ENCODE assay signal across 8 cellular contexts in the genomic region with DNA sequence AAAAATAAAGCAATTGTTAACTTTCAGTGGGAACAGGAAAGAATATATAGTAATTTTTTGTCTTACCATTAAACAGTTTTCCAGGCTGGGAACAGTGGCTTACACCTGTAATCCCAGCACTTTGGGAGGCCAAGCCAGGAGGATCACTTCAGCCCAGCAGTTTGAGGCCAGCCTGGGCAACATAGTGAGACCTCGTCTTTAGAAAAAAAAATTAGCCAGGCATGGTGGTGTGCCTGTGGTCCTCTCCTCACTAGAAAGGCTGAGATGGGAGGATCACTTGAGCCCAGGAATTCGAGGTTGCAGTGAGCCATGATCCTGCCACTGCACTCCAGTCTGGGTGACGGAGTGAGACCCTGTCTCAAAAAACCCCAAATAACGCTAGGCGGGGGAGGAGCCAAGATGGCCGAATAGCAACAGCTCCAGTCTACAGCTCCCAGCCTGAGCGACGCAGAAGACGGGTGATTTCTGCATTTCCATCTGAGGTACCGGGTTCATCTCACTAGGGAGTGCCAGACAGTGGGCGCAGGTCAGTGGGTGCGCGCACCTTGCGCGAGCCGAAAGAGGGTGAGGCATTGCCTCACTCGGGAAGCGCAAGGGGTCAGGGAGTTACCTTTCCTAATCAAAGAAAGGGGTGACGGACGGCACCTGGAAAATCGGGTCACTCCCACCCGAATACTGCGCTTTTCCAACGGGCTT. TPM values are rescaled to one million over a fixed set of nuclear protein-coding genes. Genes with fewer than 3 reads are reported as not detected.
DNase-seq lines count a peak whose midpoint lies in the region; ATAC-seq, FAIRE-seq and TF ChIP-seq lines count a peak whose summit lies in the region.
"Not testable (repeated sequence)": the region's sequence is repeated elsewhere in the genome, so short reads cannot be mapped to it uniquely, and the experiment has no call there.

No MANE protein-coding gene starts in this region.

- H3K4me1 ChIP-seq in CD4-positive, CD25-positive, alpha-beta regulatory T cell (ENCODE audit: control insufficient read depth, insufficient read depth, low read length, poor library complexity, severe bottlenecking); H9 (ENCODE audit: insufficient read depth, low read length); H1 (replicated peaks in 1 of 4; ENCODE audit: control insufficient read depth in 3 of 4, insufficient read depth in 4 of 4, low read length in 3 of 4); iPS DF 6.9 (ENCODE audit: control insufficient read depth, insufficient read depth, low read length); mucosa of rectum (ENCODE audit: control insufficient read depth in 2 of 2, insufficient read depth in 2 of 2, low read length in 2 of 2); smooth muscle cell (ENCODE audit: low read depth): not testable (repeated sequence)

- peak overlapping the region; percentile 50 for H3K9ac ChIP-seq in H9 (ENCODE audit: extremely low read depth, insufficient read length, low read length)
- H3K9ac ChIP-seq in H1 (replicated peaks in 1 of 4; ENCODE audit: extremely low read depth in 1 of 4, low read depth in 3 of 4, low read length in 3 of 4); mucosa of rectum (ENCODE audit: low read depth in 1 of 2, low read length in 2 of 2); smooth muscle cell (ENCODE audit: low read depth): not testable (repeated sequence)

- not testable (repeated sequence) for ATAC-seq in CD4-positive, CD25-positive, alpha-beta regulatory T cell (ENCODE audit: low read depth in 2 of 2); activated CD8-positive, alpha-beta T cell treated with anti-CD3 and anti-CD28 coated beads, Interleukin-2, amount 10 ng/mL, durations not matched to agents 7 days and 5 days

- not testable (repeated sequence) for H2BK20ac ChIP-seq in H9 (ENCODE audit: low read depth, low read length, poor library complexity, severe bottlenecking); H1 (ENCODE audit: low read length)

- H4K5ac ChIP-seq in H9 (ENCODE audit: insufficient read length, low read depth, low read length); H1 (ENCODE audit: insufficient read length, low read depth, low read length): not testable (repeated sequence)

- POLR2A ChIA-PET in activated CD8-positive, alpha-beta T cell treated with anti-CD3 and anti-CD28 coated beads, Interleukin-2, amount 10 ng/mL, durations not matched to agents 7 days and 5 days (lab: Charles Lee); H1 (lab: Charles Lee; ENCODE audit: partially characterized antibody): not testable (repeated sequence)

- not testable (repeated sequence) for H3K27ac ChIP-seq in CD4-positive, CD25-positive, alpha-beta regulatory T cell (ENCODE audit: insufficient read depth, low read length, poor library complexity, severe bottlenecking); H9 (ENCODE audit: insufficient read length, low read depth, low read length); H1 (ENCODE audit: low read depth, low read length); iPS DF 6.9 (ENCODE audit: low read length); mucosa of rectum (ENCODE audit: low read depth in 2 of 2, low read length in 2 of 2); smooth muscle cell (ENCODE audit: low read depth)

- not testable (repeated sequence) for H4K8ac ChIP-seq in H9 (replicated peaks; ENCODE audit: insufficient read length, low read depth, low read length); H1 (ENCODE audit: extremely low read depth, insufficient read depth, low read length)

- H4K20me1 ChIP-seq in H9 (ENCODE audit: control insufficient read depth, insufficient read depth, insufficient read length); H1 (replicated peaks in 1 of 2; ENCODE audit: control insufficient read depth in 1 of 2, insufficient read depth in 2 of 2, low read length in 2 of 2); smooth muscle cell (ENCODE audit: low read depth): not testable (repeated sequence)

- not testable (repeated sequence) for H2AFZ ChIP-seq in H9 (ENCODE audit: low read length); H1 (ENCODE audit: low read length); smooth muscle cell (ENCODE audit: low read depth)

- not testable (repeated sequence) for H2BK120ac ChIP-seq in H9 (ENCODE audit: low read depth, low read length, poor library complexity, severe bottlenecking); H1 (replicated peaks; ENCODE audit: low read depth, low read length)

- peaks cover 11 to 39% (median 16%) of the 10 kb centered on the region in 4 donors for H3K4me1 Mint-ChIP-seq in CD4-positive, CD25-positive, alpha-beta regulatory T cell
- H3K4me1 Mint-ChIP-seq in H9 = peaks cover 0 to 11% of the 10 kb centered on the region in 2 experiments; a peak in 3 of 4 replicates
- peaks cover 12% of the 10 kb centered on the region for H3K4me1 Mint-ChIP-seq in activated CD8-positive, alpha-beta T cell treated with anti-CD3 and anti-CD28 coated beads, Interleukin-2, amount 10 ng/mL, durations not matched to agents 7 days and 5 days (ENCODE audit: low read depth)

- not testable (repeated sequence) for DNase-seq in CD4-positive, CD25-positive, alpha-beta regulatory T cell; activated CD8-positive, alpha-beta T cell treated with anti-CD3 and anti-CD28 coated beads, Interleukin-2, amount 10 ng/mL, durations not matched to agents 7 days and 5 days; iPS DF 6.9 (ENCODE audit: low read depth, low spot score); smooth muscle cell (lab: John Stamatoyannopoulos, UW; ENCODE audit: unreplicated experiment)
- DNase-seq in H9 (peak; percentile 43), NCI-H345 (lab: John Stamatoyannopoulos, UW) (peak; percentile 3), H1 (ENCODE audit: low read depth in 1 of 2, low spot score in 2 of 2) (peak in 1 of 2 experiments; percentile 63)

- not testable (repeated sequence) for TF ChIP-seq POLR2A in H1 (IDR thresholded peaks at IDR 0.05; ENCODE audit: control extremely low read depth in 1 of 2, low read depth in 2 of 2, low read length in 2 of 2)

- not testable (repeated sequence) for H2AK5ac ChIP-seq in H9 (ENCODE audit: insufficient read length, low read length); H1 (ENCODE audit: low read depth, low read length)

- H3K18ac ChIP-seq in H9 (ENCODE audit: insufficient read length, low read depth, low read length) = peak overlapping the region; percentile 85
- H3K18ac ChIP-seq in H1 (ENCODE audit: extremely low read depth, low read length) = not testable (repeated sequence)

- FAIRE-seq in H1 (lab: Jason Lieb, UNC) = not testable (repeated sequence)

- not testable (repeated sequence) for TF ChIP-seq CTCF in H9 (conservative IDR thresholded peaks at IDR 0.05); H1 (IDR thresholded peaks at IDR 0.05; ENCODE audit: control extremely low read depth in 1 of 3, insufficient read depth in 1 of 3, low read depth in 1 of 3, low read length in 3 of 3); smooth muscle cell (IDR thresholded peaks at IDR 0.05; ENCODE audit: borderline replicate concordance, insufficient read depth, poor library complexity, severe bottlenecking)

- not testable (repeated sequence) for H3K27me3 Mint-ChIP-seq in CD4-positive, CD25-positive, alpha-beta regulatory T cell; H9 (ENCODE audit: low read depth); activated CD8-positive, alpha-beta T cell treated with anti-CD3 and anti-CD28 coated beads, Interleukin-2, amount 10 ng/mL, durations not matched to agents 7 days and 5 days (ENCODE audit: low read depth)

- not testable (repeated sequence) for TF ChIP-seq EP300 in H1 (IDR thresholded peaks at IDR 0.05; ENCODE audit: borderline replicate concordance in 1 of 2, low read depth in 2 of 2, low read length in 2 of 2)

- TF ChIP-seq RAD21 in H1 (IDR thresholded peaks at IDR 0.05 in 1 of 2, conservative IDR thresholded peaks at IDR 0.05 in 1 of 2; ENCODE audit: low read depth in 2 of 2, low read length in 2 of 2) = not testable (repeated sequence)

- H3K27ac Mint-ChIP-seq in CD4-positive, CD25-positive, alpha-beta regulatory T cell = peak overlapping the region; percentile 67 to 92 (median 80)
- H3K27ac Mint-ChIP-seq in H9 = peak overlapping the region; percentile 36 to 93 (median 90); a peak in 4 of 7 replicates
- peak overlapping the region; percentile 67 for H3K27ac Mint-ChIP-seq in activated CD8-positive, alpha-beta T cell treated with anti-CD3 and anti-CD28 coated beads, Interleukin-2, amount 10 ng/mL, durations not matched to agents 7 days and 5 days

- not testable (repeated sequence) for H2BK12ac ChIP-seq in H9 (ENCODE audit: insufficient read length, low read depth, low read length); H1 (ENCODE audit: low read depth, low read length)

- not testable (repeated sequence) for H3K14ac ChIP-seq in H9 (ENCODE audit: insufficient read depth, low read length); H1 (ENCODE audit: insufficient read length)

- not testable (repeated sequence) for H3K4ac ChIP-seq in H9 (ENCODE audit: low read depth, low read length); H1 (replicated peaks; ENCODE audit: insufficient read length, low read depth, low read length)

- not testable (repeated sequence) for H3K9me3 ChIP-seq in CD4-positive, CD25-positive, alpha-beta regulatory T cell (ENCODE audit: control insufficient read depth in 2 of 2, low read length in 2 of 2); H9 (ENCODE audit: control insufficient read depth, low read depth, low read length); H1 (ENCODE audit: insufficient read depth in 2 of 2, low read depth in 1 of 2, low read length in 1 of 2); iPS DF 6.9 (ENCODE audit: control insufficient read depth, insufficient read depth, low read length); mucosa of rectum (ENCODE audit: control insufficient read depth in 2 of 2, low read length in 2 of 2); smooth muscle cell (replicated peaks; ENCODE audit: low read depth)

- H3K4me2 ChIP-seq in H9 (ENCODE audit: insufficient read depth, insufficient read length, low read length) (peak overlapping the region; percentile 14), H1 (ENCODE audit: insufficient read depth in 1 of 2, low read depth in 2 of 2, low read length in 2 of 2) (peak overlapping the region; percentile 28 to 69; a peak in 3 of 4 replicates), smooth muscle cell (peak overlapping the region; percentile 74)

- H3K4me3 ChIP-seq in CD4-positive, CD25-positive, alpha-beta regulatory T cell (ENCODE audit: low read depth, low read length) = not testable (repeated sequence)
- H3K4me3 ChIP-seq in H1 (ENCODE audit: extremely low read depth in 1 of 4, insufficient read depth in 2 of 4, low read depth in 3 of 4, low read length in 4 of 4) = peak overlapping the region in 1 of 4 experiments; percentile 40; a peak in 1 of 8 replicates
- peak overlapping the region; percentile 28; the same call in 1 of the 2 replicates for H3K4me3 ChIP-seq in iPS DF 6.9 (ENCODE audit: low read length)
- H3K4me3 ChIP-seq in mucosa of rectum (ENCODE audit: low read length in 2 of 2) = peak overlapping the region; percentile 43 to 48
- peak overlapping the region; percentile 44 for H3K4me3 ChIP-seq in smooth muscle cell

- not testable (repeated sequence) for H3K56ac ChIP-seq in H9 (ENCODE audit: insufficient read length, low read depth, low read length); H1 (replicated peaks; ENCODE audit: insufficient read length, low read depth, low read length)

- H4K91ac ChIP-seq in H9 (ENCODE audit: insufficient read length, low read depth, low read length); H1 (replicated peaks; ENCODE audit: insufficient read length, low read length): not testable (repeated sequence)

- not testable (repeated sequence) for H3K23me2 ChIP-seq in H9 (ENCODE audit: insufficient read length, low read depth, low read length, poor library complexity, severe bottlenecking); H1 (ENCODE audit: low read depth, low read length)

- H2BK5ac ChIP-seq in H9 (ENCODE audit: insufficient read length, low read length); H1 (ENCODE audit: low read depth, low read length): not testable (repeated sequence)

- not testable (repeated sequence) for H3T11ph ChIP-seq in H9 (ENCODE audit: low read length)

- H3K9me3 Mint-ChIP-seq in CD4-positive, CD25-positive, alpha-beta regulatory T cell; H9; activated CD8-positive, alpha-beta T cell treated with anti-CD3 and anti-CD28 coated beads, Interleukin-2, amount 10 ng/mL, durations not matched to agents 7 days and 5 days (ENCODE audit: insufficient read depth): not testable (repeated sequence)

- CTCF ChIA-PET in activated CD8-positive, alpha-beta T cell treated with anti-CD3 and anti-CD28 coated beads, Interleukin-2, amount 10 ng/mL, durations not matched to agents 7 days and 5 days (lab: Charles Lee); H1 (lab: Charles Lee; ENCODE audit: partially characterized antibody): not testable (repeated sequence)

- H3K79me1 ChIP-seq in H9 (ENCODE audit: insufficient read depth, low read depth, low read length, poor library complexity, severe bottlenecking); H1 (ENCODE audit: low read depth, low read length): not testable (repeated sequence)

- H3F3A ChIP-seq in smooth muscle cell (ENCODE audit: low read depth) = not testable (repeated sequence)

- H3K27me3 ChIP-seq in CD4-positive, CD25-positive, alpha-beta regulatory T cell (ENCODE audit: control insufficient read depth, insufficient read depth, low read length); H9 (ENCODE audit: insufficient read depth, low read length); H1 (replicated peaks in 1 of 4; ENCODE audit: control insufficient read depth in 3 of 4, extremely low read depth in 1 of 4, insufficient read depth in 3 of 4, low read length in 3 of 4); iPS DF 6.9 (ENCODE audit: control insufficient read depth, insufficient read depth, low read length); mucosa of rectum (ENCODE audit: control insufficient read depth in 2 of 2, insufficient read depth in 2 of 2, low read length in 2 of 2); smooth muscle cell (ENCODE audit: low read depth): not testable (repeated sequence)

- H3K79me2 ChIP-seq in H9 (ENCODE audit: insufficient read depth, low read length); H1 (ENCODE audit: control insufficient read depth in 1 of 2, insufficient read depth in 2 of 2, low read length in 2 of 2); smooth muscle cell (ENCODE audit: low read depth): not testable (repeated sequence)

- peaks cover 21% of the 10 kb centered on the region for H3K36me3 Mint-ChIP-seq in CD4-positive, CD25-positive, alpha-beta regulatory T cell
- H3K36me3 Mint-ChIP-seq in H9 (ENCODE audit: insufficient read depth in 1 of 3, low read depth in 3 of 3) = peaks cover 3 to 15% (median 6%) of the 10 kb centered on the region in 3 experiments; a peak in 6 of 7 replicates
- peaks cover 24% of the 10 kb centered on the region for H3K36me3 Mint-ChIP-seq in activated CD8-positive, alpha-beta T cell treated with anti-CD3 and anti-CD28 coated beads, Interleukin-2, amount 10 ng/mL, durations not matched to agents 7 days and 5 days (ENCODE audit: low read depth)

- H3K23ac ChIP-seq in H9 (ENCODE audit: insufficient read length, low read depth, low read length); H1 (ENCODE audit: insufficient read length): not testable (repeated sequence)

- H2BK15ac ChIP-seq in H9 (ENCODE audit: low read depth, low read length); H1 (ENCODE audit: low read length): not testable (repeated sequence)

- no CpG with 5 or more reads among the region's 24 CpGs for WGBS in H9 (ENCODE audit: extremely low coverage, insufficient read length, low lambda C conversion rate)
- WGBS in H1 (ENCODE audit: extremely low coverage in 1 of 2, insufficient coverage in 1 of 2, insufficient read length in 1 of 2, insufficient replicate concordance in 2 of 2, low coverage in 1 of 2, low lambda C conversion rate in 2 of 2, missing lambda C conversion rate in 1 of 2), 2 experiments = 65% methylated on average over 22 of the region's 24 CpGs; no CpG with 5 or more reads in 1 of the 2 experiments
- WGBS in iPS DF 6.9 (ENCODE audit: insufficient coverage, insufficient read length) = no CpG with 5 or more reads among the region's 24 CpGs
- 42% methylated on average over 24 of the region's 24 CpGs for WGBS in smooth muscle cell (ENCODE audit: low lambda C conversion rate)

- not testable (repeated sequence) for H3K36me3 ChIP-seq in CD4-positive, CD25-positive, alpha-beta regulatory T cell (ENCODE audit: control insufficient read depth, insufficient read depth, low read length); H1 (ENCODE audit: control insufficient read depth in 2 of 4, insufficient read depth in 4 of 4, low read length in 3 of 4); iPS DF 6.9 (ENCODE audit: control insufficient read depth, insufficient read depth, low read length); mucosa of rectum (ENCODE audit: control insufficient read depth in 2 of 2, insufficient read depth in 2 of 2, low read length in 2 of 2); smooth muscle cell (ENCODE audit: low read depth)

- H3K4me3 Mint-ChIP-seq in CD4-positive, CD25-positive, alpha-beta regulatory T cell = peak overlapping the region in 2 of 4 donors; percentile 13 to 19
- peak overlapping the region; percentile 78 for H3K4me3 Mint-ChIP-seq in H9
- not testable (repeated sequence) for H3K4me3 Mint-ChIP-seq in activated CD8-positive, alpha-beta T cell treated with anti-CD3 and anti-CD28 coated beads, Interleukin-2, amount 10 ng/mL, durations not matched to agents 7 days and 5 days

RNA-seq across cellular contexts. Expression of a gene that starts 36.3 kb away (rescaled TPM):
- total RNA-seq in CD4-positive, CD25-positive, alpha-beta regulatory T cell = 21.5 TPM
- polyA plus RNA-seq in CD4-positive, CD25-positive, alpha-beta regulatory T cell = 10 to 100 TPM; 50.3 to 71.0 (median 60.2) TPM
- total RNA-seq in H9 (2021) (27.3 and 29.6 TPM in 2 replicates), smooth muscle cell (25.2 and 34.9 TPM in 2 replicates)
- 10 to 100 TPM; 35.6 to 37.3 TPM for total RNA-seq in activated CD8-positive, alpha-beta T cell treated with anti-CD3 and anti-CD28 coated beads, Interleukin-2, amount 10 ng/mL, durations not matched to agents 7 days and 5 days
- total RNA-seq in H1 (2021; fragmentation: NEBNext Ultra II Directional; extraction: Animal tissue kit (Norgen Biotek cat#: 25700)) = 33.3 and 33.6 TPM in 2 replicates
- polyA plus RNA-seq in H1 (2011; rRNA removed) (6.8 and 13.6 TPM in 2 replicates), smooth muscle cell (18.8 and 23.9 TPM in 2 replicates)
- 25.1 TPM for polyA plus RNA-seq in H1 (2011; cell fraction: cytosol; rRNA removed)
- 8.2 TPM for polyA plus RNA-seq in H1 (2011; cell fraction: nucleus; rRNA removed)
- 19.9 to 32.6 TPM (median 21.6 TPM) in 4 replicates for polyA plus RNA-seq in H1 (2012, experiment 1 of 2)
- polyA plus RNA-seq in H1 (2012, experiment 2 of 2) = 4.7 TPM
- polyA plus RNA-seq in H1 (2013, experiment 1 of 2) = 49.1 TPM
- 47.3 TPM for polyA plus RNA-seq in H1 (2013, experiment 2 of 2)
- 12.1 and 12.5 TPM in 2 replicates for polyA minus RNA-seq in H1 (2011; rRNA and poly(A)+ RNA removed)
- polyA minus RNA-seq in H1 (2011; cell fraction: cytosol; rRNA and poly(A)+ RNA removed) = 12.0 TPM
- 14.3 TPM for polyA minus RNA-seq in H1 (2011; cell fraction: nucleus; rRNA and poly(A)+ RNA removed)

RNA-seq across cellular contexts. Expression of a gene that starts 54.7 kb away (rescaled TPM):
- 4.8 TPM for total RNA-seq in CD4-positive, CD25-positive, alpha-beta regulatory T cell
- 10 to 100 TPM in 1 of 4 donors, 1 to 10 TPM in 3; 3.9 to 13.3 (median 7.2) TPM for polyA plus RNA-seq in CD4-positive, CD25-positive, alpha-beta regulatory T cell
- 18.3 and 21.1 TPM in 2 replicates for total RNA-seq in H9 (2021)
- 10 to 100 TPM; 13.4 to 13.5 TPM for total RNA-seq in activated CD8-positive, alpha-beta T cell treated with anti-CD3 and anti-CD28 coated beads, Interleukin-2, amount 10 ng/mL, durations not matched to agents 7 days and 5 days
- total RNA-seq in H1 (2021; fragmentation: NEBNext Ultra II Directional; extraction: Animal tissue kit (Norgen Biotek cat#: 25700)) = 22.1 and 23.4 TPM in 2 replicates
- polyA plus RNA-seq in H1 (2011; rRNA removed) = 12.4 and 13.2 TPM in 2 replicates
- 16.4 TPM for polyA plus RNA-seq in H1 (2011; cell fraction: cytosol; rRNA removed)
- 22.2 TPM for polyA plus RNA-seq in H1 (2011; cell fraction: nucleus; rRNA removed)
- 17.2 to 19.0 TPM (median 18.2 TPM) in 4 replicates for polyA plus RNA-seq in H1 (2012, experiment 1 of 2)
- 15.0 TPM for polyA plus RNA-seq in H1 (2012, experiment 2 of 2)
- polyA plus RNA-seq in H1 (2013, experiment 1 of 2) = 11.7 TPM
- polyA plus RNA-seq in H1 (2013, experiment 2 of 2) = 11.5 TPM
- 47.7 and 53.6 TPM in 2 replicates for polyA minus RNA-seq in H1 (2011; rRNA and poly(A)+ RNA removed)
- polyA minus RNA-seq in H1 (2011; cell fraction: cytosol; rRNA and poly(A)+ RNA removed) = 23.3 TPM
- polyA minus RNA-seq in H1 (2011; cell fraction: nucleus; rRNA and poly(A)+ RNA removed) = 12.9 TPM
- total RNA-seq in smooth muscle cell = 11.1 and 13.6 TPM in 2 replicates
- polyA plus RNA-seq in smooth muscle cell = 4.1 and 6.3 TPM in 2 replicates

Comparison
In these comparisons a context has a peak if more than half of its experiments do, and no peak if none do; other contexts are left out.
1. H3K4me2 ChIP-seq: peak in every context shown above with its lines; median percentile 74 in smooth muscle cell; 48 in H1; 14 in H9.